In the genomic region with DNA sequence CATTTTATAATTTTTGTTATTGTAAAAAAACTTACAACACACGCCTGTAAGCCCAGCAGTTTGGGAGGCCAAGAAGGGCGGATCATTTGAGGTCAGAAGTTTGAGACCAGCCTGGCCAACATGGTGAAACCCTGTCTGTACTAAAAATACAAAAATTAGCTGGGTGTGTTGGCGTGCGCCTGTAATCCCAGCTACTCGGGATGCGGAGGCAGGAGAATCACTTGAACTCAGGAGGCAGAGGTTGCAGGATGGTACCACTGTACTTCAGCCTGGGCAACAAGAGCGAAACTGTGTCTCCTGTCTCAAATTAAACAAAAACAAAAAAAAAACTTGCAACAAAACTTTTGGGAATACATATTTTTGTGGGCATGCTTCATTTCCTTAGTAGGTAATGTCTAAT, we compare ENCODE assay signal across 29 cellular contexts.
"Had no signal": no experiment of that assay in that cellular context is flagged by ENCODE, and none has a peak within 500 bp of the region (broad histone marks: within the 10 kb centered on the region; RNA-seq: fewer than 3 reads in every experiment).

No MANE protein-coding gene starts in this region.

- H3K36me3 Mint-ChIP-seq: naive thymus-derived CD4-positive, alpha-beta T cell; natural killer cell; neural progenitor cell; stimulated activated memory B cell treated with anti-CD40 and anti-IgM and Interleukin-4, amounts not matched to agents 10 μg/mL and 1 μg/mL and 100 μg/mL, for 72 hours had no signal

- H3K9me3 ChIP-seq: ovary, psoas muscle, right lobe of liver, spleen, thoracic aorta, thyroid gland, tibial nerve, upper lobe of left lung, uterus had no signal

- H3K4me1 Mint-ChIP-seq: natural killer cell; nephron; stimulated activated memory B cell treated with anti-CD40 and anti-IgM and Interleukin-4, amounts not matched to agents 10 μg/mL and 1 μg/mL and 100 μg/mL, for 72 hours; stimulated activated naive CD8-positive, alpha-beta T cell treated with anti-CD3 and anti-CD28 coated beads, Interleukin-15, amount 100 ng/mL, for 72 hours had no signal

- H3K4me1 ChIP-seq: neural progenitor cell, parathyroid adenoma, psoas muscle, right lobe of liver, spleen, thyroid gland, tibial nerve, upper lobe of left lung, uterus had no signal

- H3K36me3 ChIP-seq: neural progenitor cell, ovary, right lobe of liver, spleen, thoracic aorta, thyroid gland, tibial nerve, upper lobe of left lung, uterus had no signal

- H3K27me3 ChIP-seq: neural progenitor cell, ovary, right lobe of liver, thyroid gland, tibial nerve, upper lobe of left lung, uterus had no signal

- H3K4me3 ChIP-seq: neural progenitor cell, ovary, psoas muscle, right lobe of liver, skin epidermis, smooth muscle cell, spleen, thoracic aorta, thyroid gland, tibial nerve, upper lobe of left lung, uterus had no signal

- H3K27ac Mint-ChIP-seq: naive thymus-derived CD4-positive, alpha-beta T cell; natural killer cell; nephron; progenitor cell of endocrine pancreas; stimulated activated memory B cell treated with anti-CD40 and anti-IgM and Interleukin-4, amounts not matched to agents 10 μg/mL and 1 μg/mL and 100 μg/mL, for 72 hours had no signal

- H3K4me3 Mint-ChIP-seq: naive thymus-derived CD4-positive, alpha-beta T cell; natural killer cell; nephron; neural progenitor cell; stimulated activated memory B cell treated with anti-CD40 and anti-IgM and Interleukin-4, amounts not matched to agents 10 μg/mL and 1 μg/mL and 100 μg/mL, for 72 hours; stimulated activated naive CD8-positive, alpha-beta T cell treated with anti-CD3 and anti-CD28 coated beads, Interleukin-15, amount 100 ng/mL, for 72 hours had no signal

- DNase-seq: naive thymus-derived CD4-positive, alpha-beta T cell; natural killer cell; occipital lobe; psoas muscle; stimulated activated CD4-positive, alpha-beta T cell treated with anti-CD3 and anti-CD28 coated beads, Interleukin-12 subunit alpha, Interleukin-12 subunit beta, amount 100 ng/mL, for 4 hours; stimulated activated CD4-positive, alpha-beta T cell treated with anti-CD3 and anti-CD28 coated beads, Interleukin-1b, Interleukin-23, amount 100 ng/mL, for 48 hours; stimulated activated CD4-positive, alpha-beta T cell treated with anti-CD3 and anti-CD28 coated beads, Interleukin-4, amount 100 ng/mL, for 1 hour; stimulated activated CD4-positive, alpha-beta T cell treated with anti-CD3 and anti-CD28 coated beads, Interleukin-4, amount 100 ng/mL, for 4 hours; stimulated activated CD8-positive, alpha-beta memory T cell treated with anti-CD3 and anti-CD28 coated beads, Interleukin-4, amount 100 ng/mL, for 48 hours; stimulated activated naive CD4-positive, alpha-beta T cell; stimulated activated naive CD8-positive, alpha-beta T cell treated with anti-CD3 and anti-CD28 coated beads, Interleukin-15, amount 100 ng/mL, for 72 hours; stimulated activated naive CD8-positive, alpha-beta T cell treated with anti-CD3 and anti-CD28 coated beads, Interleukin-15, Interleukin-2, amounts not matched to agents 100 U/mL and 50 U/mL, for 24 hours; thyroid gland; trophoblast cell; uterus had no signal

- ATAC-seq: naive thymus-derived CD4-positive, alpha-beta T cell; natural killer cell; psoas muscle; right cardiac atrium; right lobe of liver; stimulated activated memory B cell treated with anti-CD40 and anti-IgM and Interleukin-4, amounts not matched to agents 10 μg/mL and 1 μg/mL and 100 μg/mL, for 72 hours; stimulated activated naive CD8-positive, alpha-beta T cell treated with anti-CD3 and anti-CD28 coated beads, Interleukin-15, amount 100 ng/mL, for 72 hours; stimulated activated naive CD8-positive, alpha-beta T cell treated with anti-CD3 and anti-CD28 coated beads, Interleukin-15, Interleukin-2, amounts not matched to agents 100 U/mL and 50 U/mL, for 24 hours had no signal

- H3K27ac ChIP-seq: neural progenitor cell, ovary, parathyroid adenoma, psoas muscle, right lobe of liver, skin epidermis, spleen, thoracic aorta, thyroid gland, tibial nerve, upper lobe of left lung, uterus had no signal
